In genomic region chr3:61251174-61251972, GRCh38 we compare ENCODE assay signal across 8 cellular contexts. TPM values are rescaled to one million over a fixed set of nuclear protein-coding genes. Genes with fewer than 3 reads are reported as not detected.
A peak's percentile ranks its signal among the peaks of the same experiment; 100 is the strongest.
DNase-seq lines count a peak whose midpoint lies in the region; ATAC-seq and TF ChIP-seq lines count a peak whose summit lies in the region.

FHIT (minus strand) TSS chr3:61251452.

- TF ChIP-seq CTCF in epithelial cell of esophagus (IDR thresholded peaks at IDR 0.05; ENCODE audit: insufficient read depth, low read depth, low read length, missing control alignments): no peak

- H3K36me3 ChIP-seq in HUES64 (ENCODE audit: insufficient read depth, low read length): no peaks in the 10 kb centered on the region

- H3K4me1 ChIP-seq in HUES64 (ENCODE audit: insufficient read depth, low read length): peaks cover 13% of the 10 kb centered on the region; the same call in 1 of the 2 replicates

- H3K27ac ChIP-seq in HUES64 (ENCODE audit: low read depth, low read length): peak within 1 kb of the TSS; percentile 33; the same call in 1 of the 2 replicates

- H3K4me3 ChIP-seq in HUES64 (ENCODE audit: low read length): peak within 1 kb of the TSS; percentile 64
- H3K4me3 ChIP-seq in epithelial cell of esophagus (ENCODE audit: low read length): peak within 1 kb of the TSS; percentile 88

- H3K27me3 ChIP-seq in HUES64 (ENCODE audit: insufficient read depth, low read length): no peaks in the 10 kb centered on the region

- ATAC-seq in GM21515 (IDR thresholded peaks at IDR 0.05; ENCODE audit: unreplicated experiment): peak; percentile 91

- DNase-seq in DMS114 treated with DMSO at 0.1 percent for 48 hours (lab: John Stamatoyannopoulos, UW; ENCODE audit: unreplicated experiment) (peak; percentile 77), OCI-M1 (lab: John Stamatoyannopoulos, UW) (peak; percentile 98), activated T-cell treated with anti-CD3 and anti-CD28 coated beads for 24 hours (ENCODE audit: low read depth) (peak; percentile 89), epithelial cell of esophagus (ENCODE audit: low read depth) (peak; percentile 95), middle frontal gyrus (ENCODE audit: extremely low spot score, low spot score) (peak; percentile 95)
- DNase-seq in stimulated activated CD8-positive, alpha-beta memory T cell treated with anti-CD3 and anti-CD28 coated beads, Interleukin-2, amount 100 ng/mL, for 1 hour (ENCODE audit: low read depth in 2 of 2): peak; percentile 54 to 84

- WGBS in HUES64: 30% methylated on average over 41 of the region's 41 CpGs

- H3K9me3 ChIP-seq in HUES64 (ENCODE audit: insufficient read depth, low read depth, low read length): no peaks in the 10 kb centered on the region

- peak within 1 kb of the TSS; percentile 79 for H3K9ac ChIP-seq in HUES64 (ENCODE audit: low read depth, low read length)

RNA-seq across cellular contexts. Expression of gene FHIT, which starts in this region (rescaled TPM):
- polyA plus RNA-seq in HUES64 (2013, experiment 1 of 2): 0.80 TPM
- polyA plus RNA-seq in HUES64 (2013, experiment 2 of 2): 1.6 TPM

Comparison
In these comparisons a context has a peak if more than half of its experiments do, and no peak if none do; other contexts are left out.
1. Peak in every context shown above with its lines: DNase-seq, ATAC-seq, H3K4me3 ChIP-seq and H3K27ac ChIP-seq.